1 cellular context compared by ENCODE assay signal in the genomic region with DNA sequence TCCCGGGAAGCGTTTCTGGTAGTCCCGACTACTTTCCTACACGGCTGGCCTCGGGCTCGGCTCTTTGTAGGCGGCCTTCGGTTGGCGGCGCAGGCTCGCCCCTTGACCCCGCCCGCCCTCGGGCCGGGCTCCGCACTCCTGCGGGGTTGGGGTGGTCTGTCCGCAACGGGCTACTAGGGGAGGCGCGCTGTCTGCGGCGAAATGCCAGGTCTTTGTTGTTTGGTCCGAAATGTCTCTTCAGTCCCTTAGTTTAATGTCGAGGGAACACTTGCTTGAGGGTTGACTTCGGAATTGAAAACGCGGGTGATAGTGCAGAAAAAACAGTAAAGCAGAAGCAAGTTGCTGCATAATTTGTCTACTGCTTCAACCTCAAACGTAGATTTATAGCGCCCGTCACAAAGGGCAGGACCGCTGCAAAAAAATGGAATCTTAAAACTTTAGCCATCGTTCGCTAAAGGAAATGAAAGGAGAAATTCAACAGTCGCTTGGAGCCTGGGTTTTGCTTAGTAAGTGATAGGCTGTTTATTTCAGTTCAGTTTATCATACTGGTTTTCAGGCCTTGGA.
TF ChIP-seq lines count a peak whose summit lies in the region.

No MANE protein-coding gene starts in this region.

TF ChIP-seq in K562, 482 proteins besides CTCF, POLR2A, EP300 and RAD21 (continued from another document and continues in another):
- TF ChIP-seq, protein P1, sequence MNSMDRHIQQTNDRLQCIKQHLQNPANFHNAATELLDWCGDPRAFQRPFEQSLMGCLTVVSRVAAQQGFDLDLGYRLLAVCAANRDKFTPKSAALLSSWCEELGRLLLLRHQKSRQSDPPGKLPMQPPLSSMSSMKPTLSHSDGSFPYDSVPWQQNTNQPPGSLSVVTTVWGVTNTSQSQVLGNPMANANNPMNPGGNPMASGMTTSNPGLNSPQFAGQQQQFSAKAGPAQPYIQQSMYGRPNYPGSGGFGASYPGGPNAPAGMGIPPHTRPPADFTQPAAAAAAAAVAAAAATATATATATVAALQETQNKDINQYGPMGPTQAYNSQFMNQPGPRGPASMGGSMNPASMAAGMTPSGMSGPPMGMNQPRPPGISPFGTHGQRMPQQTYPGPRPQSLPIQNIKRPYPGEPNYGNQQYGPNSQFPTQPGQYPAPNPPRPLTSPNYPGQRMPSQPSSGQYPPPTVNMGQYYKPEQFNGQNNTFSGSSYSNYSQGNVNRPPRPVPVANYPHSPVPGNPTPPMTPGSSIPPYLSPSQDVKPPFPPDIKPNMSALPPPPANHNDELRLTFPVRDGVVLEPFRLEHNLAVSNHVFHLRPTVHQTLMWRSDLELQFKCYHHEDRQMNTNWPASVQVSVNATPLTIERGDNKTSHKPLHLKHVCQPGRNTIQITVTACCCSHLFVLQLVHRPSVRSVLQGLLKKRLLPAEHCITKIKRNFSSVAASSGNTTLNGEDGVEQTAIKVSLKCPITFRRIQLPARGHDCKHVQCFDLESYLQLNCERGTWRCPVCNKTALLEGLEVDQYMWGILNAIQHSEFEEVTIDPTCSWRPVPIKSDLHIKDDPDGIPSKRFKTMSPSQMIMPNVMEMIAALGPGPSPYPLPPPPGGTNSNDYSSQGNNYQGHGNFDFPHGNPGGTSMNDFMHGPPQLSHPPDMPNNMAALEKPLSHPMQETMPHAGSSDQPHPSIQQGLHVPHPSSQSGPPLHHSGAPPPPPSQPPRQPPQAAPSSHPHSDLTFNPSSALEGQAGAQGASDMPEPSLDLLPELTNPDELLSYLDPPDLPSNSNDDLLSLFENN (IDR thresholded peaks at IDR 0.05; ENCODE audit: low read depth in 2 of 2, low read length in 2 of 2), result no peak
- TF ChIP-seq SLC30A9 (CRISPR knock-in tag; IDR thresholded peaks at IDR 0.05) (no peak), HSF4 (CRISPR knock-in tag; IDR thresholded peaks at IDR 0.05; ENCODE audit: borderline replicate concordance) (no peak), HNRNPH1 (optimal IDR thresholded peaks at IDR 0.05; ENCODE audit: low read depth, low read length) (no peak), SIRT6 (IDR thresholded peaks at IDR 0.05; ENCODE audit: low read depth, low read length) (no peak), ZNF707 (CRISPR knock-in tag; conservative IDR thresholded peaks at IDR 0.05) (no peak), ZNF408 (CRISPR knock-in tag; IDR thresholded peaks at IDR 0.05; ENCODE audit: low read depth) (no peak), SMARCE1 (IDR thresholded peaks at IDR 0.05) (no peak), ZNF146 (CRISPR knock-in tag; IDR thresholded peaks at IDR 0.05; ENCODE audit: unreplicated experiment) (no peak), DPF2 (IDR thresholded peaks at IDR 0.05) (no peak), ZC3H8 (IDR thresholded peaks at IDR 0.05) (no peak), RBM34 (IDR thresholded peaks at IDR 0.05; ENCODE audit: borderline replicate concordance, insufficient read depth, low read length) (no peak), MEIS2 (IDR thresholded peaks at IDR 0.05; ENCODE audit: partially characterized antibody) (peak; percentile 64), EWSR1 (IDR thresholded peaks at IDR 0.05; ENCODE audit: borderline replicate concordance, low read depth, partially characterized antibody) (no peak), MTA1 (IDR thresholded peaks at IDR 0.05; ENCODE audit: borderline replicate concordance) (0 out of 2 replicates have a peak, but pooled peaks have one; percentile 34), NFIX (CRISPR knock-in tag; IDR thresholded peaks at IDR 0.05; ENCODE audit: low read depth) (no peak), U2AF2 (optimal IDR thresholded peaks at IDR 0.05; ENCODE audit: low read depth, low read length) (no peak), ELF1 (tag; IDR thresholded peaks at IDR 0.05) (peak; percentile 4; the same call in 1 of the 2 replicates), ZNF224 (CRISPR knock-in tag; IDR thresholded peaks at IDR 0.05) (no peak), JUND (IDR thresholded peaks at IDR 0.05; ENCODE audit: borderline replicate concordance, low read depth, low read length) (no peak), JUND (tag; IDR thresholded peaks at IDR 0.05; ENCODE audit: borderline replicate concordance, low read depth, low read length) (no peak), NCOR1 (IDR thresholded peaks at IDR 0.05) (no peak), BMI1 (IDR thresholded peaks at IDR 0.05; ENCODE audit: low read length) (no peak), ZFP1 (CRISPR knock-in tag; IDR thresholded peaks at IDR 0.05) (no peak), OTX1 (CRISPR knock-in tag; IDR thresholded peaks at IDR 0.05) (no peak), CEBPB (tag; IDR thresholded peaks at IDR 0.05) (no peak), HMGN3 (IDR thresholded peaks at IDR 0.05; ENCODE audit: borderline replicate concordance, extremely low read depth, insufficient read length, low read depth, low read length) (peak; percentile 32), ARHGAP35 (IDR thresholded peaks at IDR 0.05; ENCODE audit: partially characterized antibody) (no peak), CCNT2 (IDR thresholded peaks at IDR 0.05; ENCODE audit: borderline replicate concordance, extremely low read depth, insufficient read length, low read depth, low read length) (peak; percentile 31), MEF2D (tag; conservative IDR thresholded peaks at IDR 0.05; ENCODE audit: low read depth) (no peak), ESRRB (CRISPR knock-in tag; IDR thresholded peaks at IDR 0.05; ENCODE audit: borderline replicate concordance) (no peak), MTA2 (IDR thresholded peaks at IDR 0.05; ENCODE audit: low read depth) (no peak), ZNF431 (CRISPR knock-in tag; IDR thresholded peaks at IDR 0.05) (no peak), TRIM24 (IDR thresholded peaks at IDR 0.05) (no peak), KDM2B (CRISPR knock-in tag; IDR thresholded peaks at IDR 0.05) (no peak), SMARCC2 (IDR thresholded peaks at IDR 0.05; ENCODE audit: low read depth) (no peak), POU5F1 (IDR thresholded peaks at IDR 0.05; ENCODE audit: borderline replicate concordance, low read depth, low read length, partially characterized antibody) (no peak), MXI1 (IDR thresholded peaks at IDR 0.05; ENCODE audit: low read depth, low read length) (no peak), U2AF1 (optimal IDR thresholded peaks at IDR 0.05; ENCODE audit: low read depth, low read length) (no peak), ZNF354B (CRISPR knock-in tag; IDR thresholded peaks at IDR 0.05) (no peak), GTF2F1 (IDR thresholded peaks at IDR 0.05; ENCODE audit: low read depth, low read length) (no peak), MAFK (IDR thresholded peaks at IDR 0.05; ENCODE audit: low read length) (no peak), ZNF133 (CRISPR knock-in tag; IDR thresholded peaks at IDR 0.05) (no peak), ZBTB7A (IDR thresholded peaks at IDR 0.05; ENCODE audit: borderline replicate concordance, control insufficient read depth, low read depth, low read length) (peak; percentile 35; the same call in 1 of the 2 replicates), ZNF140 (CRISPR knock-in tag; IDR thresholded peaks at IDR 0.05) (no peak)
- TF ChIP-seq, protein P2, sequence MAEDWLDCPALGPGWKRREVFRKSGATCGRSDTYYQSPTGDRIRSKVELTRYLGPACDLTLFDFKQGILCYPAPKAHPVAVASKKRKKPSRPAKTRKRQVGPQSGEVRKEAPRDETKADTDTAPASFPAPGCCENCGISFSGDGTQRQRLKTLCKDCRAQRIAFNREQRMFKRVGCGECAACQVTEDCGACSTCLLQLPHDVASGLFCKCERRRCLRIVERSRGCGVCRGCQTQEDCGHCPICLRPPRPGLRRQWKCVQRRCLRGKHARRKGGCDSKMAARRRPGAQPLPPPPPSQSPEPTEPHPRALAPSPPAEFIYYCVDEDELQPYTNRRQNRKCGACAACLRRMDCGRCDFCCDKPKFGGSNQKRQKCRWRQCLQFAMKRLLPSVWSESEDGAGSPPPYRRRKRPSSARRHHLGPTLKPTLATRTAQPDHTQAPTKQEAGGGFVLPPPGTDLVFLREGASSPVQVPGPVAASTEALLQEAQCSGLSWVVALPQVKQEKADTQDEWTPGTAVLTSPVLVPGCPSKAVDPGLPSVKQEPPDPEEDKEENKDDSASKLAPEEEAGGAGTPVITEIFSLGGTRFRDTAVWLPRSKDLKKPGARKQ (CRISPR knock-in tag; IDR thresholded peaks at IDR 0.05), result no peak
- TF ChIP-seq, protein P3, sequence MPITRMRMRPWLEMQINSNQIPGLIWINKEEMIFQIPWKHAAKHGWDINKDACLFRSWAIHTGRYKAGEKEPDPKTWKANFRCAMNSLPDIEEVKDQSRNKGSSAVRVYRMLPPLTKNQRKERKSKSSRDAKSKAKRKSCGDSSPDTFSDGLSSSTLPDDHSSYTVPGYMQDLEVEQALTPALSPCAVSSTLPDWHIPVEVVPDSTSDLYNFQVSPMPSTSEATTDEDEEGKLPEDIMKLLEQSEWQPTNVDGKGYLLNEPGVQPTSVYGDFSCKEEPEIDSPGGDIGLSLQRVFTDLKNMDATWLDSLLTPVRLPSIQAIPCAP (CRISPR knock-in tag; IDR thresholded peaks at IDR 0.05; ENCODE audit: borderline replicate concordance), result no peak
- TF ChIP-seq, protein P4, sequence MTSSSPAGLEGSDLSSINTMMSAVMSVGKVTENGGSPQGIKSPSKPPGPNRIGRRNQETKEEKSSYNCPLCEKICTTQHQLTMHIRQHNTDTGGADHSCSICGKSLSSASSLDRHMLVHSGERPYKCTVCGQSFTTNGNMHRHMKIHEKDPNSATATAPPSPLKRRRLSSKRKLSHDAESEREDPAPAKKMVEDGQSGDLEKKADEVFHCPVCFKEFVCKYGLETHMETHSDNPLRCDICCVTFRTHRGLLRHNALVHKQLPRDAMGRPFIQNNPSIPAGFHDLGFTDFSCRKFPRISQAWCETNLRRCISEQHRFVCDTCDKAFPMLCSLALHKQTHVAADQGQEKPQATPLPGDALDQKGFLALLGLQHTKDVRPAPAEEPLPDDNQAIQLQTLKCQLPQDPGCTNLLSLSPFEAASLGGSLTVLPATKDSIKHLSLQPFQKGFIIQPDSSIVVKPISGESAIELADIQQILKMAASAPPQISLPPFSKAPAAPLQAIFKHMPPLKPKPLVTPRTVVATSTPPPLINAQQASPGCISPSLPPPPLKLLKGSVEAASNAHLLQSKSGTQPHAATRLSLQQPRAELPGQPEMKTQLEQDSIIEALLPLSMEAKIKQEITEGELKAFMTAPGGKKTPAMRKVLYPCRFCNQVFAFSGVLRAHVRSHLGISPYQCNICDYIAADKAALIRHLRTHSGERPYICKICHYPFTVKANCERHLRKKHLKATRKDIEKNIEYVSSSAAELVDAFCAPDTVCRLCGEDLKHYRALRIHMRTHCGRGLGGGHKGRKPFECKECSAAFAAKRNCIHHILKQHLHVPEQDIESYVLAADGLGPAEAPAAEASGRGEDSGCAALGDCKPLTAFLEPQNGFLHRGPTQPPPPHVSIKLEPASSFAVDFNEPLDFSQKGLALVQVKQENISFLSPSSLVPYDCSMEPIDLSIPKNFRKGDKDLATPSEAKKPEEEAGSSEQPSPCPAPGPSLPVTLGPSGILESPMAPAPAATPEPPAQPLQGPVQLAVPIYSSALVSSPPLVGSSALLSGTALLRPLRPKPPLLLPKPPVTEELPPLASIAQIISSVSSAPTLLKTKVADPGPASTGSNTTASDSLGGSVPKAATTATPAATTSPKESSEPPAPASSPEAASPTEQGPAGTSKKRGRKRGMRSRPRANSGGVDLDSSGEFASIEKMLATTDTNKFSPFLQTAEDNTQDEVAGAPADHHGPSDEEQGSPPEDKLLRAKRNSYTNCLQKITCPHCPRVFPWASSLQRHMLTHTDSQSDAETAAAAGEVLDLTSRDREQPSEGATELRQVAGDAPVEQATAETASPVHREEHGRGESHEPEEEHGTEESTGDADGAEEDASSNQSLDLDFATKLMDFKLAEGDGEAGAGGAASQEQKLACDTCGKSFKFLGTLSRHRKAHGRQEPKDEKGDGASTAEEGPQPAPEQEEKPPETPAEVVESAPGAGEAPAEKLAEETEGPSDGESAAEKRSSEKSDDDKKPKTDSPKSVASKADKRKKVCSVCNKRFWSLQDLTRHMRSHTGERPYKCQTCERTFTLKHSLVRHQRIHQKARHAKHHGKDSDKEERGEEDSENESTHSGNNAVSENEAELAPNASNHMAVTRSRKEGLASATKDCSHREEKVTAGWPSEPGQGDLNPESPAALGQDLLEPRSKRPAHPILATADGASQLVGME (CRISPR knock-in tag; IDR thresholded peaks at IDR 0.05), result no peak
- TF ChIP-seq, protein P5, sequence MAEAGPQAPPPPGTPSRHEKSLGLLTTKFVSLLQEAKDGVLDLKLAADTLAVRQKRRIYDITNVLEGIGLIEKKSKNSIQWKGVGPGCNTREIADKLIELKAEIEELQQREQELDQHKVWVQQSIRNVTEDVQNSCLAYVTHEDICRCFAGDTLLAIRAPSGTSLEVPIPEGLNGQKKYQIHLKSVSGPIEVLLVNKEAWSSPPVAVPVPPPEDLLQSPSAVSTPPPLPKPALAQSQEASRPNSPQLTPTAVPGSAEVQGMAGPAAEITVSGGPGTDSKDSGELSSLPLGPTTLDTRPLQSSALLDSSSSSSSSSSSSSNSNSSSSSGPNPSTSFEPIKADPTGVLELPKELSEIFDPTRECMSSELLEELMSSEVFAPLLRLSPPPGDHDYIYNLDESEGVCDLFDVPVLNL (CRISPR knock-in tag; IDR thresholded peaks at IDR 0.05; ENCODE audit: low read depth), result no peak
- TF ChIP-seq, protein P6, sequence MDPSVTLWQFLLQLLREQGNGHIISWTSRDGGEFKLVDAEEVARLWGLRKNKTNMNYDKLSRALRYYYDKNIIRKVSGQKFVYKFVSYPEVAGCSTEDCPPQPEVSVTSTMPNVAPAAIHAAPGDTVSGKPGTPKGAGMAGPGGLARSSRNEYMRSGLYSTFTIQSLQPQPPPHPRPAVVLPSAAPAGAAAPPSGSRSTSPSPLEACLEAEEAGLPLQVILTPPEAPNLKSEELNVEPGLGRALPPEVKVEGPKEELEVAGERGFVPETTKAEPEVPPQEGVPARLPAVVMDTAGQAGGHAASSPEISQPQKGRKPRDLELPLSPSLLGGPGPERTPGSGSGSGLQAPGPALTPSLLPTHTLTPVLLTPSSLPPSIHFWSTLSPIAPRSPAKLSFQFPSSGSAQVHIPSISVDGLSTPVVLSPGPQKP (CRISPR knock-in tag; IDR thresholded peaks at IDR 0.05), result no peak
- TF ChIP-seq, protein P7, sequence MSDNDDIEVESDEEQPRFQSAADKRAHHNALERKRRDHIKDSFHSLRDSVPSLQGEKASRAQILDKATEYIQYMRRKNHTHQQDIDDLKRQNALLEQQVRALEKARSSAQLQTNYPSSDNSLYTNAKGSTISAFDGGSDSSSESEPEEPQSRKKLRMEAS (CRISPR knock-in tag; IDR thresholded peaks at IDR 0.05), result no peak
- TF ChIP-seq, protein P8, sequence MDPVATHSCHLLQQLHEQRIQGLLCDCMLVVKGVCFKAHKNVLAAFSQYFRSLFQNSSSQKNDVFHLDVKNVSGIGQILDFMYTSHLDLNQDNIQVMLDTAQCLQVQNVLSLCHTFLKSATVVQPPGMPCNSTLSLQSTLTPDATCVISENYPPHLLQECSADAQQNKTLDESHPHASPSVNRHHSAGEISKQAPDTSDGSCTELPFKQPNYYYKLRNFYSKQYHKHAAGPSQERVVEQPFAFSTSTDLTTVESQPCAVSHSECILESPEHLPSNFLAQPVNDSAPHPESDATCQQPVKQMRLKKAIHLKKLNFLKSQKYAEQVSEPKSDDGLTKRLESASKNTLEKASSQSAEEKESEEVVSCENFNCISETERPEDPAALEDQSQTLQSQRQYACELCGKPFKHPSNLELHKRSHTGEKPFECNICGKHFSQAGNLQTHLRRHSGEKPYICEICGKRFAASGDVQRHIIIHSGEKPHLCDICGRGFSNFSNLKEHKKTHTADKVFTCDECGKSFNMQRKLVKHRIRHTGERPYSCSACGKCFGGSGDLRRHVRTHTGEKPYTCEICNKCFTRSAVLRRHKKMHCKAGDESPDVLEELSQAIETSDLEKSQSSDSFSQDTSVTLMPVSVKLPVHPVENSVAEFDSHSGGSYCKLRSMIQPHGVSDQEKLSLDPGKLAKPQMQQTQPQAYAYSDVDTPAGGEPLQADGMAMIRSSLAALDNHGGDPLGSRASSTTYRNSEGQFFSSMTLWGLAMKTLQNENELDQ (CRISPR knock-in tag; IDR thresholded peaks at IDR 0.05; ENCODE audit: borderline replicate concordance), result no peak
